In the genomic region with DNA sequence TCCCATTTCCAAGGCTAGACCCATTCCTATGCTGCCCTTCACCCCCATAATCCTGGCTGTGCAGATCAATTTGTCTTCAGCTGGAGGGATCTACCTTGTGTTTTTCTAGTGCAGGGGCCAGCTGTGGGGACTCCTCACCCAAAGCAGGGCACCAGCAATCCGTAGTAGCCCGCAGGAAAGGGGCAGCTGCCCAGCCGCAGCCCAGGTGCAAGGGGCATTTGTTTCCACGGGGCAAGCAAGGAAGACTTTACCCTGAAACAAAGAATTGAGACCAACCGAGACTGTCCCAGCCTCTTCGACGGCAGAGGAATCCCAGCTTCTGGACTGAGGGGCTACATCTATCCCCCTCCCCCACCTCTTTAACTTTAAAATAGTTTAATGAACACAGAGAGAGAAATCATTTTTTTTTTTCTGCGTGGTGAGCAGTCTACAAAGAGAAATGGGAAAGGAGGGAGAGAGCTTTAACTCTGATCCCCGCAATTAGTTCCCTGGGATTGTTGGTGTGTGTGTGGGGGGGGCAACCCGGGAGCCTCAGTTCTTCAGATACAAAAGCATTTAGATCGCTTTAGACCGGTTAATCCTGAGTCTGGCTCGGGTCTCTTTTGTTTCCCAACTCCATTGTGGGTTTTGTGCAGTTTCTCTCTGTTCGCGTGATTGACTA, we compare ENCODE assay signal across 14 cellular contexts. TPM values are rescaled to one million over a fixed set of nuclear protein-coding genes. Genes with fewer than 3 reads are reported as not detected.
DNase-seq lines count a peak whose midpoint lies in the region; ATAC-seq and TF ChIP-seq lines count a peak whose summit lies in the region.
"Had no signal": no experiment of that assay in that cellular context is flagged by ENCODE, and none has a peak within 500 bp of the region (broad histone marks: within the 10 kb centered on the region; RNA-seq: fewer than 3 reads in every experiment).

No MANE protein-coding gene starts in this region.

- H3K9me3 Mint-ChIP-seq in activated T-cell treated with anti-CD3 and anti-CD28 coated beads, Interleukin-2, amount 50 U/mL, for 24 hours = no peaks in the 10 kb centered on the region
- H3K9me3 Mint-ChIP-seq in endodermal cell = no peaks in the 10 kb centered on the region

- H3K4me3 ChIP-seq in endodermal cell (ENCODE audit: low read length) (no peak overlapping the region), spleen (no peak overlapping the region), body of pancreas (no peak overlapping the region), WERI-Rb-1 (ENCODE audit: low read depth, low read length) (no peak overlapping the region)

- H3K27me3 Mint-ChIP-seq in activated T-cell treated with anti-CD3 and anti-CD28 coated beads, Interleukin-2, amount 50 U/mL, for 24 hours = peaks cover 92% of the 10 kb centered on the region
- peaks cover 92% of the 10 kb centered on the region for H3K27me3 Mint-ChIP-seq in endodermal cell (ENCODE audit: insufficient read depth)

- peaks cover 3% of the 10 kb centered on the region for H3K4me1 ChIP-seq in endodermal cell (ENCODE audit: control insufficient read depth, insufficient read depth, low read length)
- peaks cover 19 to 42% (median 37%) of the 10 kb centered on the region in 6 donors for H3K4me1 ChIP-seq in spleen
- peaks cover 16% of the 10 kb centered on the region for H3K4me1 ChIP-seq in body of pancreas

- H3K36me3 ChIP-seq in endodermal cell (ENCODE audit: control insufficient read depth, insufficient read depth, low read length) = no peaks in the 10 kb centered on the region
- H3K36me3 ChIP-seq in spleen = no peaks in the 10 kb centered on the region
- H3K36me3 ChIP-seq in body of pancreas (replicated peaks in 1 of 2; ENCODE audit: insufficient read depth in 1 of 2, low read depth in 2 of 2) = no peaks in the 10 kb centered on the region
- no peaks in the 10 kb centered on the region for H3K36me3 ChIP-seq in WERI-Rb-1

- ATAC-seq in body of pancreas = no peak

- H3K4me3 Mint-ChIP-seq in activated T-cell treated with anti-CD3 and anti-CD28 coated beads, Interleukin-2, amount 50 U/mL, for 24 hours = no peak overlapping the region
- peak overlapping the region; percentile 44 for H3K4me3 Mint-ChIP-seq in endodermal cell

- intact Hi-C loops in spleen (cut with DNase I; ENCODE audit: low total_unique reads) (no loop called here), body of pancreas (cut with DNase I) (no loop called here)

- 2 to 4% methylated on average over 11 to 15 of the region's 15 CpGs for WGBS in endodermal cell (ENCODE audit: insufficient coverage in 1 of 2, insufficient read length in 1 of 2), 2 experiments
- 6 to 12% (median 9%) methylated on average over 15 of the region's 15 CpGs for WGBS in spleen, 5 donors
- WGBS in body of pancreas, 2 donors = 5 to 14% methylated on average over 15 of the region's 15 CpGs

- peaks cover 37% of the 10 kb centered on the region for H3K4me1 Mint-ChIP-seq in activated T-cell treated with anti-CD3 and anti-CD28 coated beads, Interleukin-2, amount 50 U/mL, for 24 hours (ENCODE audit: low read depth)
- peaks cover 41% of the 10 kb centered on the region for H3K4me1 Mint-ChIP-seq in endodermal cell

- H3K27me3 ChIP-seq in endodermal cell (ENCODE audit: control insufficient read depth, insufficient read depth, low read length, poor library complexity, severe bottlenecking) (peaks cover 94% of the 10 kb centered on the region), spleen (replicated peaks in 1 of 7) (peaks cover 4 to 98% (median 93%) of the 10 kb centered on the region in 7 donors), body of pancreas (peaks cover 0 to 45% of the 10 kb centered on the region in 2 donors), WERI-Rb-1 (ENCODE audit: insufficient read depth, low read depth, severe bottlenecking) (peaks cover 33% of the 10 kb centered on the region)

- TF ChIP-seq CTCF in endodermal cell (conservative IDR thresholded peaks at IDR 0.05) (no peak), spleen (IDR thresholded peaks at IDR 0.05 in 8 of 11, conservative IDR thresholded peaks at IDR 0.05 in 3 of 11) (no peak), body of pancreas (IDR thresholded peaks at IDR 0.05) (no peak), WERI-Rb-1 (IDR thresholded peaks at IDR 0.05; ENCODE audit: low read depth, low read length) (no peak)

- peak overlapping the region; percentile 36 for H3K27ac Mint-ChIP-seq in activated T-cell treated with anti-CD3 and anti-CD28 coated beads, Interleukin-2, amount 50 U/mL, for 24 hours
- H3K27ac Mint-ChIP-seq in endodermal cell = no peak overlapping the region

- no peaks in the 10 kb centered on the region for H3K36me3 Mint-ChIP-seq in activated T-cell treated with anti-CD3 and anti-CD28 coated beads, Interleukin-2, amount 50 U/mL, for 24 hours (ENCODE audit: low read depth)
- H3K36me3 Mint-ChIP-seq in endodermal cell (ENCODE audit: low read depth) = no peaks in the 10 kb centered on the region

- no peak for DNase-seq in activated T-cell treated with anti-CD3 and anti-CD28 coated beads, Interleukin-2, amount 50 U/mL, for 24 hours
- DNase-seq in activated T-cell treated with anti-CD3 and anti-CD28 coated beads, Interleukin-2, amount 50 U/mL, for 1 hour = no peak
- peak; percentile 30 for DNase-seq in NCI-H748 treated with DMSO at 0.1 percent for 48 hours (lab: John Stamatoyannopoulos, UW)
- no peak for DNase-seq in endodermal cell
- peak; percentile 19 for DNase-seq in spleen
- no peak for DNase-seq in SW480 (ENCODE audit: low spot score)
- no peak for DNase-seq in body of pancreas
- DNase-seq in WERI-Rb-1 = no peak
- DNase-seq: activated effector memory CD4-positive, alpha-beta T cell treated with Interleukin-2 at 50 U/mL for 16 hours; AML-193; central memory CD4-positive, alpha-beta T cell; mammary epithelial cell; NCI-H226; stimulated activated CD4-positive, alpha-beta T cell treated with anti-CD3 and anti-CD28 coated beads, Interleukin-4, amount 100 ng/mL, for 4 hours had no signal

- no peaks in the 10 kb centered on the region for H3K9me3 ChIP-seq in endodermal cell (ENCODE audit: control insufficient read depth, low read length)
- no peaks in the 10 kb centered on the region for H3K9me3 ChIP-seq in spleen
- no peaks in the 10 kb centered on the region for H3K9me3 ChIP-seq in body of pancreas
- no peaks in the 10 kb centered on the region for H3K9me3 ChIP-seq in WERI-Rb-1 (ENCODE audit: severe bottlenecking)

- H3K9ac ChIP-seq in endodermal cell (ENCODE audit: extremely low read depth, low read length, poor library complexity, severe bottlenecking) = no peak overlapping the region

- H3K27ac ChIP-seq in endodermal cell (ENCODE audit: low read depth, low read length) (no peak overlapping the region), spleen (no peak overlapping the region), body of pancreas (no peak overlapping the region), WERI-Rb-1 (no peak overlapping the region)

- TF ChIP-seq POLR2A in spleen (IDR thresholded peaks at IDR 0.05) = no peak
- no peak for TF ChIP-seq POLR2A in body of pancreas (IDR thresholded peaks at IDR 0.05)

RNA-seq across cellular contexts. Expression of gene LHX2, which starts 10.7 kb away (rescaled TPM):
- total RNA-seq in endodermal cell (under 1 TPM; 0.20 to 0.29 TPM), spleen (under 1 TPM in 2 of 7 donors, not detected in 5; 0.27 to 0.28 TPM), body of pancreas (not detected)
- 4.2 TPM for polyA plus RNA-seq in endodermal cell (2013, experiment 1 of 2)
- 5.4 TPM for polyA plus RNA-seq in endodermal cell (2013, experiment 2 of 2)
- polyA plus RNA-seq in spleen = under 1 TPM; 0.20 to 0.35 (median 0.30) TPM
- total RNA-seq: mammary epithelial cell had no signal

Comparison
In these comparisons a context has a peak if more than half of its experiments do, and no peak if none do; other contexts are left out.
1. DNase-seq: peak in NCI-H748 treated with DMSO at 0.1 percent for 48 hours (single experiment) and spleen (single experiment); none in activated T-cell treated with anti-CD3 and anti-CD28 coated beads, Interleukin-2, amount 50 U/mL, for 24 hours (single experiment), activated T-cell treated with anti-CD3 and anti-CD28 coated beads, Interleukin-2, amount 50 U/mL, for 1 hour (single experiment), endodermal cell (single experiment), SW480 (single experiment), body of pancreas (0 of 4) and WERI-Rb-1 (single experiment).